ENCODE assay signal across 1 cellular context in the genomic region with DNA sequence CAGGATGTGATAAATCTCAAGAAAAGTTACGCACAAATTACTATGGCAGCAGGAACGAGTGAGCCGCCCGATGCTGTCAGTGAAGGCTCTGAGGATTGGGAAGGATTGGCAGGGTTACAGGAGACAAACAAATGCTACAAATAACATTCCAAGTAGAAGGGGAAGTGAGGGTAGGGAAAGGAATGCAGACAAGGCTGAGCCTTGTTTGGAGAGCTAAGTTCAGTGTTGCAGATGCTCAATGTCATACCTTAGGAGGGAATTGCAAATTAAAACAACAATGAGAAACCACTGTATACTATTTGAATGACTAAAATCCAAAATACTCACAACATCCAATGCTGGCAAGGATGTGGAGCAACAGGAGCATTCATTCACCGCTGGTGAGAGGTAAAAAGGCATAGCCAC.
A peak's percentile ranks its signal among the peaks of the same experiment; 100 is the strongest.
TF ChIP-seq lines count a peak whose summit lies in the region.

No MANE protein-coding gene starts in this region.

TF ChIP-seq in H1, 55 proteins besides CTCF, POLR2A, EP300 and RAD21:
- TF ChIP-seq RBBP5 (IDR thresholded peaks at IDR 0.05; ENCODE audit: borderline replicate concordance, low read depth, low read length) (no peak), RFX5 (IDR thresholded peaks at IDR 0.05; ENCODE audit: borderline replicate concordance, low read depth, low read length) (no peak), HDAC2 (IDR thresholded peaks at IDR 0.05; ENCODE audit: borderline replicate concordance in 1 of 2, low read depth in 2 of 2, low read length in 2 of 2) (peak in 1 of 2 experiments; percentile 65; a peak in 1 of 4 replicates), RXRA (IDR thresholded peaks at IDR 0.05; ENCODE audit: insufficient read depth, low read depth, low read length) (no peak), KDM1A (IDR thresholded peaks at IDR 0.05; ENCODE audit: borderline replicate concordance, low read length) (peak; percentile 69), TEAD4 (IDR thresholded peaks at IDR 0.05; ENCODE audit: low read depth, low read length) (peak; percentile 39; the same call in 1 of the 2 replicates), JUND (IDR thresholded peaks at IDR 0.05; ENCODE audit: low read length) (no peak), KDM5A (IDR thresholded peaks at IDR 0.05; ENCODE audit: low read length) (no peak), KDM4A (IDR thresholded peaks at IDR 0.05; ENCODE audit: low read depth, low read length, severe bottlenecking) (no peak), SIX5 (IDR thresholded peaks at IDR 0.05; ENCODE audit: low read depth, low read length) (no peak), POLR2AphosphoS5 (IDR thresholded peaks at IDR 0.05; ENCODE audit: low read depth, low read length) (no peak), SAP30 (IDR thresholded peaks at IDR 0.05; ENCODE audit: insufficient read depth, insufficient replicate concordance, low read length) (no peak), POU5F1 (IDR thresholded peaks at IDR 0.05; ENCODE audit: low read depth, low read length) (no peak)
- TF ChIP-seq, protein P1, sequence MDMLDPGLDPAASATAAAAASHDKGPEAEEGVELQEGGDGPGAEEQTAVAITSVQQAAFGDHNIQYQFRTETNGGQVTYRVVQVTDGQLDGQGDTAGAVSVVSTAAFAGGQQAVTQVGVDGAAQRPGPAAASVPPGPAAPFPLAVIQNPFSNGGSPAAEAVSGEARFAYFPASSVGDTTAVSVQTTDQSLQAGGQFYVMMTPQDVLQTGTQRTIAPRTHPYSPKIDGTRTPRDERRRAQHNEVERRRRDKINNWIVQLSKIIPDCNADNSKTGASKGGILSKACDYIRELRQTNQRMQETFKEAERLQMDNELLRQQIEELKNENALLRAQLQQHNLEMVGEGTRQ (IDR thresholded peaks at IDR 0.05; ENCODE audit: low read length) = no peak
